In the genomic region with DNA sequence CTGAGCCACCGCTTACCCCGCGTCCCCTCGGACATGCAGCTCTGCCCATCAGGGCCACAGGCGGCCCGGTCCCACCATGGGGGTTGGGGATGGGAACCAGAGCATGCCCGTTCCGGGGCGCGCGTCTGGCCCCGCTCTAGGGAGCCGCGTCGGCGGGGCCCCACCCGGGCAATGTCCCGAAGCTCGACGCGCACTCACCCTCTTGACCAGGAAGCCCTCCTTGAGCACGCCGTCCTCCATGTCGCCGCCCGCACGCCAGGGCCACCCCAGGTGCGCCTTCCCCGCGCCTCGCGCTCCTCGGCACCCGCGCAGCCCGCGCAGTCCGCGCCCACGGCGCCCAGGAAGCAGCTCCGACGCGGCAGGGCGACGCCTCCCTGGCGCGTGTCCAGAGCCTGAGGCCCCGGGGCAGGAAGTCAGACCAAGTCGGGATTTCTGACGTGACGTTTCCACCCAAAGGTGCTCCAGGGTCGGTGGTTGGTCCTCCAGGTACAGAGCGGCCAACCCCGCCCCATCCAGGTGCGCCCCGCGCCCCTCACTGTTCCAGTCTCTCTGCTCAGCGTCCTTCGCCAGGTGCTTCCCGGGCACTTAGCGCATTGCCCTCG, we compare ENCODE assay signal across 8 cellular contexts. TPM values are rescaled to one million over a fixed set of nuclear protein-coding genes. Genes with fewer than 3 reads are reported as not detected.
A peak's percentile ranks its signal among the peaks of the same experiment; 100 is the strongest.
DNase-seq lines count a peak whose midpoint lies in the region; ATAC-seq and TF ChIP-seq lines count a peak whose summit lies in the region.

Gene PLEK2, minus strand, starts transcription at position 346 of the 602 bp plus-strand sequence. Its CDS starts 106 bp downstream, at position 240.

- no peaks in the 10 kb centered on the region for H3K9me3 ChIP-seq in PC-3 (ENCODE audit: low read length)
- no peaks in the 10 kb centered on the region for H3K9me3 ChIP-seq in iPS DF 6.9 (ENCODE audit: control insufficient read depth, insufficient read depth, low read length)
- H3K9me3 ChIP-seq in gastroesophageal sphincter: no peaks in the 10 kb centered on the region

- peaks cover 13% of the 10 kb centered on the region for H3K4me1 Mint-ChIP-seq in activated naive CD4-positive, alpha-beta T cell treated with anti-CD3 and anti-CD28 coated beads, Interleukin-2, amount 50 U/mL, for 24 hours

- H3K4me3 Mint-ChIP-seq in activated naive CD4-positive, alpha-beta T cell treated with anti-CD3 and anti-CD28 coated beads, Interleukin-2, amount 50 U/mL, for 24 hours: peak within 1 kb of the TSS; percentile 66

- H3K4me1 ChIP-seq in PC-3 (ENCODE audit: insufficient read depth, low read length): peaks cover 38% of the 10 kb centered on the region
- peaks cover 2% of the 10 kb centered on the region for H3K4me1 ChIP-seq in iPS DF 6.9 (ENCODE audit: control insufficient read depth, insufficient read depth, low read length)
- H3K4me1 ChIP-seq in gastroesophageal sphincter: peaks cover 0 to 11% (median 6%) of the 10 kb centered on the region in 3 donors

- H3K9ac ChIP-seq in PC-3 (ENCODE audit: low read length): peak within 1 kb of the TSS; percentile 79

- no peaks in the 10 kb centered on the region for H3K36me3 ChIP-seq in PC-3 (ENCODE audit: low read depth, low read length)
- no peaks in the 10 kb centered on the region for H3K36me3 ChIP-seq in iPS DF 6.9 (ENCODE audit: control insufficient read depth, insufficient read depth, low read length)
- no peaks in the 10 kb centered on the region for H3K36me3 ChIP-seq in gastroesophageal sphincter

- peaks cover 3% of the 10 kb centered on the region for H3F3A ChIP-seq in PC-3 (ENCODE audit: low read length, unreplicated experiment)

- H3K27me3 Mint-ChIP-seq in activated naive CD4-positive, alpha-beta T cell treated with anti-CD3 and anti-CD28 coated beads, Interleukin-2, amount 50 U/mL, for 24 hours: no peaks in the 10 kb centered on the region

- H3K4me3 ChIP-seq in PC-3 (ENCODE audit: low read length): peak within 1 kb of the TSS; percentile 85
- H3K4me3 ChIP-seq in iPS DF 6.9 (ENCODE audit: low read length): peak within 1 kb of the TSS; percentile 47; the same call in 1 of the 2 replicates
- H3K4me3 ChIP-seq in gastroesophageal sphincter: peak within 1 kb of the TSS in 1 of 2 donors; percentile 46

- H3K9me2 ChIP-seq in PC-3 (replicated peaks; ENCODE audit: low read length): no peaks in the 10 kb centered on the region

- H3K9me3 Mint-ChIP-seq in activated naive CD4-positive, alpha-beta T cell treated with anti-CD3 and anti-CD28 coated beads, Interleukin-2, amount 50 U/mL, for 24 hours: no peaks in the 10 kb centered on the region

- H3K4me2 ChIP-seq in PC-3 (ENCODE audit: low read length): peak within 1 kb of the TSS; percentile 97

- no peaks in the 10 kb centered on the region for H4K20me1 ChIP-seq in PC-3 (ENCODE audit: low read length)

- intact Hi-C loops in PC-3 (cut with micrococcal nuclease): no loop called here

- peak; percentile 73 for DNase-seq in COR-L47 (lab: John Stamatoyannopoulos, UW)
- DNase-seq in PC-3: peak; percentile 86
- no peak for DNase-seq in iPS DF 6.9 (ENCODE audit: low read depth, low spot score)
- DNase-seq in stimulated activated CD4-positive, alpha-beta T cell treated with anti-CD3 and anti-CD28 coated beads, Interleukin-2, amount 100 ng/mL, for 4 hours (ENCODE audit: low read depth): peak; percentile 36
- no peak for DNase-seq in GF-D8 (lab: John Stamatoyannopoulos, UW)

- H3K27me3 ChIP-seq in PC-3 (ENCODE audit: low read length): no peaks in the 10 kb centered on the region
- H3K27me3 ChIP-seq in iPS DF 6.9 (ENCODE audit: control insufficient read depth, insufficient read depth, low read length): peaks cover 14% of the 10 kb centered on the region; the same call in 1 of the 2 replicates
- peaks cover 35% of the 10 kb centered on the region for H3K27me3 ChIP-seq in gastroesophageal sphincter

- BruUV-seq in PC-3 (replicated peaks; lab: Mats Ljungman, UMichigan): no TSS peak

- H3K27ac ChIP-seq in PC-3 (ENCODE audit: low read length) (no peak within 1 kb of the TSS), iPS DF 6.9 (ENCODE audit: low read length) (no peak within 1 kb of the TSS), gastroesophageal sphincter (no peak within 1 kb of the TSS)

- WGBS in iPS DF 6.9 (ENCODE audit: insufficient coverage, insufficient read length): no CpG with 5 or more reads among the region's 63 CpGs
- 0 to 10% methylated on average over 1 to 2 of the region's 63 CpGs for WGBS in gastroesophageal sphincter (ENCODE audit: low coverage in 1 of 2), 2 donors

- CTCF ChIA-PET in PC-3 (lab: Charles Lee): no interaction called here

- ATAC-seq in PC-3: peak; percentile 52
- no peak for ATAC-seq in HG03175 (IDR thresholded peaks at IDR 0.05; ENCODE audit: unreplicated experiment)
- ATAC-seq in gastroesophageal sphincter: no peak

- TF ChIP-seq EP300 in gastroesophageal sphincter (IDR thresholded peaks at IDR 0.05): no peak

- POLR2A ChIA-PET in PC-3 (lab: Charles Lee; ENCODE audit: unreplicated experiment): interaction anchor here (0.6 kb wide), 2 partner anchors 15 to 24 kb away, joined by 3 to 4 read pairs; no protein-coding TSS in a partner anchor

- peaks cover 24% of the 10 kb centered on the region for H3K79me2 ChIP-seq in PC-3 (ENCODE audit: low read length)

- no peaks in the 10 kb centered on the region for H3K36me3 Mint-ChIP-seq in activated naive CD4-positive, alpha-beta T cell treated with anti-CD3 and anti-CD28 coated beads, Interleukin-2, amount 50 U/mL, for 24 hours

- H3K27ac Mint-ChIP-seq in activated naive CD4-positive, alpha-beta T cell treated with anti-CD3 and anti-CD28 coated beads, Interleukin-2, amount 50 U/mL, for 24 hours: no peak within 1 kb of the TSS

- no peak for TF ChIP-seq POLR2A in gastroesophageal sphincter (IDR thresholded peaks at IDR 0.05)

- TF ChIP-seq CTCF in PC-3 (conservative IDR thresholded peaks at IDR 0.05; ENCODE audit: low read depth, low read length) (no peak), gastroesophageal sphincter (IDR thresholded peaks at IDR 0.05) (no peak)

- H2AFZ ChIP-seq in PC-3 (ENCODE audit: low read length): peak within 1 kb of the TSS; percentile 95

RNA-seq across cellular contexts. Expression of gene PLEK2, which starts in this region (rescaled TPM):
- total RNA-seq in PC-3 (2014; rRNA removed): 48.0 and 57.2 TPM in 2 replicates
- total RNA-seq in gastroesophageal sphincter: under 1 TPM in 1 of 4 donors, not detected in 3; 0.37 TPM

Comparison
In these comparisons a context has a peak if more than half of its experiments do, and no peak if none do; other contexts are left out.
1. RNA of gene PLEK2 (total RNA-seq): 48.0 to 57.2 TPM in PC-3; 0.37 TPM in gastroesophageal sphincter; every median in the first group is over 10 times any median in the second.
2. DNase-seq: peak in COR-L47 (single experiment), PC-3 (single experiment) and stimulated activated CD4-positive, alpha-beta T cell treated with anti-CD3 and anti-CD28 coated beads, Interleukin-2, amount 100 ng/mL, for 4 hours (single experiment); none in iPS DF 6.9 (single experiment) and GF-D8 (single experiment).